Comparison of ENCODE assay signal across 17 cellular contexts in genomic region chrX:16666541-16666940, GRCh38. TPM values are rescaled to one million over a fixed set of nuclear protein-coding genes. Genes with fewer than 3 reads are reported as not detected.
DNase-seq lines count a peak whose midpoint lies in the region; ATAC-seq and TF ChIP-seq lines count a peak whose summit lies in the region.
"Had no signal": no experiment of that assay in that cellular context is flagged by ENCODE, and none has a peak within 500 bp of the region (broad histone marks: within the 10 kb centered on the region; RNA-seq: fewer than 3 reads in every experiment).

No MANE protein-coding gene starts in this region.

- H2AFZ ChIP-seq in GM23248: no peak overlapping the region

- no peaks in the 10 kb centered on the region for H3K79me2 ChIP-seq in GM23248 (ENCODE audit: insufficient read depth)

- H3K4me3 Mint-ChIP-seq in activated T-cell treated with anti-CD3 and anti-CD28 coated beads, Interleukin-2, amount 50 U/mL, for 72 hours: no peak overlapping the region
- H3K4me3 Mint-ChIP-seq in stimulated activated naive CD8-positive, alpha-beta T cell treated with anti-CD3 and anti-CD28 coated beads, Interleukin-15, amount 100 ng/mL, for 72 hours: no peak overlapping the region
- H3K4me3 Mint-ChIP-seq: activated T-helper 1 cell treated with anti-CD3 and anti-CD28 coated beads, Interleukin-12 subunit alpha, Interleukin-12 subunit beta, Interleukin-2, Interleukin-4 antibody, amounts not matched to agents 30 ng/mL and 10 ng/mL and 1 ng/mL, durations not matched to agents 14 hours and 24 hours and 36 hours; natural killer cell treated with Interleukin-12 subunit alpha and Interleukin-12 subunit beta and Interleukin-15 and Interleukin-18, amount 100 ng/mL, for 72 hours had no signal

- in situ Hi-C loops in GM23248 (cut with MboI) (no loop called here), astrocyte of the cerebellum (cut with HindIII; ENCODE audit: low sequenced_read_pairs) (no loop called here)

- no peaks in the 10 kb centered on the region for H3K36me3 ChIP-seq in GM23248 (ENCODE audit: low read depth)
- no peaks in the 10 kb centered on the region for H3K36me3 ChIP-seq in thyroid gland

- TF ChIP-seq CTCF in astrocyte of the cerebellum (IDR thresholded peaks at IDR 0.05; ENCODE audit: low read depth, low read length, missing control alignments) (no peak), thyroid gland (IDR thresholded peaks at IDR 0.05) (no peak)

- H3F3A ChIP-seq in GM23248 (ENCODE audit: insufficient read depth): peaks cover 13% of the 10 kb centered on the region; the same call in 1 of the 2 replicates

- H3K27ac Mint-ChIP-seq in activated T-cell treated with anti-CD3 and anti-CD28 coated beads, Interleukin-2, amount 50 U/mL, for 72 hours: no peak overlapping the region
- no peak overlapping the region for H3K27ac Mint-ChIP-seq in stimulated activated naive CD8-positive, alpha-beta T cell treated with anti-CD3 and anti-CD28 coated beads, Interleukin-15, amount 100 ng/mL, for 72 hours
- H3K27ac Mint-ChIP-seq: activated T-helper 1 cell treated with anti-CD3 and anti-CD28 coated beads, Interleukin-12 subunit alpha, Interleukin-12 subunit beta, Interleukin-2, Interleukin-4 antibody, amounts not matched to agents 30 ng/mL and 10 ng/mL and 1 ng/mL, durations not matched to agents 14 hours and 24 hours and 36 hours; natural killer cell treated with Interleukin-12 subunit alpha and Interleukin-12 subunit beta and Interleukin-15 and Interleukin-18, amount 100 ng/mL, for 72 hours had no signal

- peaks cover 10% of the 10 kb centered on the region for H3K27me3 Mint-ChIP-seq in activated T-cell treated with anti-CD3 and anti-CD28 coated beads, Interleukin-2, amount 50 U/mL, for 72 hours (ENCODE audit: low read depth)
- H3K27me3 Mint-ChIP-seq in stimulated activated naive CD8-positive, alpha-beta T cell treated with anti-CD3 and anti-CD28 coated beads, Interleukin-15, amount 100 ng/mL, for 72 hours: no peaks in the 10 kb centered on the region
- H3K27me3 Mint-ChIP-seq: natural killer cell treated with Interleukin-12 subunit alpha and Interleukin-12 subunit beta and Interleukin-15 and Interleukin-18, amount 100 ng/mL, for 72 hours had no signal

- peaks cover 2% of the 10 kb centered on the region in 2 donors for H3K36me3 Mint-ChIP-seq in activated T-cell treated with anti-CD3 and anti-CD28 coated beads, Interleukin-2, amount 50 U/mL, for 72 hours (ENCODE audit: insufficient read depth in 2 of 2)

- WGBS in GM23248 (ENCODE audit: low coverage in 1 of 2, low lambda C conversion rate in 2 of 2, missing lambda C conversion rate in 2 of 2), 2 experiments: 16 to 48% methylated on average over 3 to 4 of the region's 4 CpGs
- WGBS in thyroid gland, 2 donors: 93 to 95% methylated on average over 4 of the region's 4 CpGs

- intact Hi-C loops in thyroid gland (cut with DNase I): no loop called here
- intact Hi-C loops in left cardiac atrium (cut with DNase I): loop anchor here (10.0 kb wide), 2 partner anchors 232 to 542 kb away; partner anchors contain the start of gene GRPR (in 1 of the 2)

- no peaks in the 10 kb centered on the region for H3K4me1 Mint-ChIP-seq in activated T-cell treated with anti-CD3 and anti-CD28 coated beads, Interleukin-2, amount 50 U/mL, for 72 hours (ENCODE audit: low read depth)
- no peaks in the 10 kb centered on the region for H3K4me1 Mint-ChIP-seq in stimulated activated naive CD8-positive, alpha-beta T cell treated with anti-CD3 and anti-CD28 coated beads, Interleukin-15, amount 100 ng/mL, for 72 hours

- no peaks in the 10 kb centered on the region for H4K20me1 ChIP-seq in GM23248 (ENCODE audit: insufficient read depth)

- peaks cover 15% of the 10 kb centered on the region for H3K4me1 ChIP-seq in GM23248 (ENCODE audit: insufficient read depth)
- H3K4me1 ChIP-seq in thyroid gland: no peaks in the 10 kb centered on the region
- H3K4me1 ChIP-seq: gastroesophageal sphincter had no signal

- H3K27ac ChIP-seq in GM23248 (no peak overlapping the region), substantia nigra (ENCODE audit: low read depth, low read length, poor library complexity, severe bottlenecking) (no peak overlapping the region), thyroid gland (no peak overlapping the region)
- H3K27ac ChIP-seq: gastroesophageal sphincter, skin epidermis had no signal

- no peak overlapping the region for H3K4me2 ChIP-seq in GM23248 (ENCODE audit: unreplicated experiment)

- H3K9me3 Mint-ChIP-seq in activated T-cell treated with anti-CD3 and anti-CD28 coated beads, Interleukin-2, amount 50 U/mL, for 72 hours: no peaks in the 10 kb centered on the region
- H3K9me3 Mint-ChIP-seq in stimulated activated naive CD8-positive, alpha-beta T cell treated with anti-CD3 and anti-CD28 coated beads, Interleukin-15, amount 100 ng/mL, for 72 hours: no peaks in the 10 kb centered on the region
- H3K9me3 Mint-ChIP-seq: activated T-helper 1 cell treated with anti-CD3 and anti-CD28 coated beads, Interleukin-12 subunit alpha, Interleukin-12 subunit beta, Interleukin-2, Interleukin-4 antibody, amounts not matched to agents 30 ng/mL and 10 ng/mL and 1 ng/mL, durations not matched to agents 14 hours and 24 hours and 36 hours; natural killer cell treated with Interleukin-12 subunit alpha and Interleukin-12 subunit beta and Interleukin-15 and Interleukin-18, amount 100 ng/mL, for 72 hours had no signal

- no peaks in the 10 kb centered on the region for H3K9me2 ChIP-seq in GM23248 (ENCODE audit: insufficient read depth)

- peak; percentile 53 for DNase-seq in GM23248
- peak; percentile 38 for DNase-seq in astrocyte of the cerebellum (ENCODE audit: low read depth)
- peak; percentile 13 for DNase-seq in inferior parietal cortex (ENCODE audit: extremely low spot score)
- DNase-seq in substantia nigra (lab: John Stamatoyannopoulos, UW): peak in 29 of 49 donors; percentile 1 to 50 (median 12)
- DNase-seq in activated T-cell treated with anti-CD3 and anti-CD28 coated beads, Interleukin-2, amount 50 U/mL, for 72 hours: no peak
- DNase-seq in stimulated activated naive CD8-positive, alpha-beta T cell treated with anti-CD3 and anti-CD28 coated beads, Interleukin-15, amount 100 ng/mL, for 72 hours: no peak
- DNase-seq in thyroid gland: no peak
- DNase-seq in left cardiac atrium: no peak
- DNase-seq: activated CD4-positive, alpha-beta T cell treated with anti-CD3 and anti-CD28 coated beads, Interleukin-2, amount 50 U/mL, for 4 hours; Karpas-422; NCI-H187; NCI-H526 treated with DMSO at 0.1 percent for 48 hours had no signal

- no peaks in the 10 kb centered on the region for H3K27me3 ChIP-seq in GM23248 (replicated peaks; ENCODE audit: insufficient read depth)
- H3K27me3 ChIP-seq in thyroid gland: no peaks in the 10 kb centered on the region
- H3K27me3 ChIP-seq: gastroesophageal sphincter had no signal

- H3K9ac ChIP-seq in GM23248: no peak overlapping the region

- H3K9me3 ChIP-seq in GM23248 (ENCODE audit: low read depth) (no peaks in the 10 kb centered on the region), thyroid gland (no peaks in the 10 kb centered on the region)
- H3K9me3 ChIP-seq: gastroesophageal sphincter had no signal

- H3K4me3 ChIP-seq in GM23248 (no peak overlapping the region), astrocyte of the cerebellum (ENCODE audit: low read depth, low read length) (no peak overlapping the region), thyroid gland (replicated peaks in 1 of 3) (no peak overlapping the region)
- H3K4me3 ChIP-seq: gastroesophageal sphincter, skin epidermis had no signal

- no peak for ATAC-seq in activated T-cell treated with anti-CD3 and anti-CD28 coated beads, Interleukin-2, amount 50 U/mL, for 72 hours (replicated peaks in 1 of 2)
- ATAC-seq in stimulated activated naive CD8-positive, alpha-beta T cell treated with anti-CD3 and anti-CD28 coated beads, Interleukin-15, amount 100 ng/mL, for 72 hours: no peak
- no peak for ATAC-seq in left cardiac atrium
- ATAC-seq: gastroesophageal sphincter; natural killer cell treated with Interleukin-12 subunit alpha and Interleukin-12 subunit beta and Interleukin-15 and Interleukin-18, amount 100 ng/mL, for 72 hours had no signal

- no peak for TF ChIP-seq POLR2A in thyroid gland (IDR thresholded peaks at IDR 0.05)

RNA-seq across cellular contexts. Expression of gene S100G, which starts 16.6 kb away (rescaled TPM):
- not detected in 2 replicates for total RNA-seq in GM23248 (2014; rRNA removed; shearing (Covaris generic))
- polyA plus RNA-seq in GM23248 (2016; fragmentation: Nextera tagmentation; extraction: Ambion mirVana): not detected in 2 replicates
- not detected for total RNA-seq in activated T-cell treated with anti-CD3 and anti-CD28 coated beads, Interleukin-2, amount 50 U/mL, for 72 hours
- not detected for total RNA-seq in thyroid gland
- total RNA-seq in left cardiac atrium: not detected
- total RNA-seq: activated T-helper 1 cell treated with anti-CD3 and anti-CD28 coated beads, Interleukin-12 subunit alpha, Interleukin-12 subunit beta, Interleukin-2, Interleukin-4 antibody, amounts not matched to agents 30 ng/mL and 10 ng/mL and 1 ng/mL, durations not matched to agents 14 hours and 24 hours and 36 hours; gastroesophageal sphincter; natural killer cell treated with Interleukin-12 subunit alpha and Interleukin-12 subunit beta and Interleukin-15 and Interleukin-18, amount 100 ng/mL, for 72 hours; T-helper 2 cell treated with Interferon-gamma antibody and Interleukin-4, amounts not matched to agents 100 ng/mL and 5 ng/mL, for 36 hours had no signal

RNA-seq across cellular contexts. Expression of gene CTPS2, which starts 45.9 kb away (rescaled TPM):
- total RNA-seq in GM23248 (2014; rRNA removed; shearing (Covaris generic)): 5.8 and 8.0 TPM in 2 replicates
- polyA plus RNA-seq in GM23248 (2016; fragmentation: Nextera tagmentation; extraction: Ambion mirVana): 3.7 and 4.4 TPM in 2 replicates
- total RNA-seq in activated T-cell treated with anti-CD3 and anti-CD28 coated beads, Interleukin-2, amount 50 U/mL, for 72 hours: 1 to 10 TPM; 8.1 to 8.3 TPM
- 10 to 100 TPM; 15.9 to 25.0 (median 19.3) TPM for total RNA-seq in thyroid gland
- 1 to 10 TPM; 5.1 to 6.2 TPM for total RNA-seq in left cardiac atrium

RNA-seq across cellular contexts. Expression of gene SYAP1, which starts 52.9 kb away (rescaled TPM):
- total RNA-seq in GM23248 (2014; rRNA removed; shearing (Covaris generic)): 24.4 and 30.8 TPM in 2 replicates
- polyA plus RNA-seq in GM23248 (2016; fragmentation: Nextera tagmentation; extraction: Ambion mirVana): 32.1 and 36.4 TPM in 2 replicates
- total RNA-seq in activated T-cell treated with anti-CD3 and anti-CD28 coated beads, Interleukin-2, amount 50 U/mL, for 72 hours: 10 to 100 TPM; 15.3 to 20.8 TPM
- total RNA-seq in thyroid gland: 10 to 100 TPM; 24.7 to 34.2 (median 31.0) TPM
- 10 to 100 TPM; 15.6 to 25.3 TPM for total RNA-seq in left cardiac atrium

Comparison
In these comparisons a context has a peak if more than half of its experiments do, and no peak if none do; other contexts are left out.
1. DNase-seq: peak in GM23248 (single experiment), astrocyte of the cerebellum (single experiment), inferior parietal cortex (single experiment) and substantia nigra (29 of 49); none in activated T-cell treated with anti-CD3 and anti-CD28 coated beads, Interleukin-2, amount 50 U/mL, for 72 hours (0 of 2), stimulated activated naive CD8-positive, alpha-beta T cell treated with anti-CD3 and anti-CD28 coated beads, Interleukin-15, amount 100 ng/mL, for 72 hours (0 of 2), thyroid gland (0 of 2) and left cardiac atrium (single experiment).